19 cellular contexts compared by ENCODE assay signal in genomic region chr16:5066511-5066910, GRCh38. TPM values are rescaled to one million over a fixed set of nuclear protein-coding genes. Genes with fewer than 3 reads are reported as not detected.
"Had no signal": no experiment of that assay in that cellular context is flagged by ENCODE, and none has a peak within 500 bp of the region (broad histone marks: within the 10 kb centered on the region; RNA-seq: fewer than 3 reads in every experiment).

No MANE protein-coding gene starts in this region.

- H3K27ac ChIP-seq: coronary artery, gastrocnemius medialis, neutrophil, right atrium auricular region, tibial artery, uterus had no signal

- ATAC-seq: gastrocnemius medialis; left lobe of liver; stimulated activated naive CD8-positive, alpha-beta T cell treated with anti-CD3 and anti-CD28 coated beads, Interleukin-15, Interleukin-2, amounts not matched to agents 100 U/mL and 50 U/mL, for 24 hours had no signal

- DNase-seq: cerebellar nuclear complex; effector CD8-positive, alpha-beta T cell; gastrocnemius medialis; kidney glomerular epithelial cell; naive B cell; stimulated activated CD4-positive, alpha-beta T cell treated with anti-CD3 and anti-CD28 coated beads, Interleukin-4, amount 100 ng/mL, for 1 hour; stimulated activated CD8-positive, alpha-beta memory T cell treated with anti-CD3 and anti-CD28 coated beads, Interleukin-4, amount 100 ng/mL, for 48 hours; stimulated activated naive CD8-positive, alpha-beta T cell treated with anti-CD3 and anti-CD28 coated beads, Interleukin-15, Interleukin-2, amounts not matched to agents 100 U/mL and 50 U/mL, for 24 hours; tibial artery; uterus had no signal

- H3K27me3 ChIP-seq: dorsolateral prefrontal cortex, gastrocnemius medialis, heart right ventricle, right atrium auricular region, upper lobe of left lung, uterus had no signal

RNA-seq across cellular contexts. Expression of gene C16orf89, which starts 0.8 kb away (rescaled TPM):
- total RNA-seq: gastrocnemius medialis, left lobe of liver, osteocyte, smooth muscle cell had no signal
